In the genomic region with DNA sequence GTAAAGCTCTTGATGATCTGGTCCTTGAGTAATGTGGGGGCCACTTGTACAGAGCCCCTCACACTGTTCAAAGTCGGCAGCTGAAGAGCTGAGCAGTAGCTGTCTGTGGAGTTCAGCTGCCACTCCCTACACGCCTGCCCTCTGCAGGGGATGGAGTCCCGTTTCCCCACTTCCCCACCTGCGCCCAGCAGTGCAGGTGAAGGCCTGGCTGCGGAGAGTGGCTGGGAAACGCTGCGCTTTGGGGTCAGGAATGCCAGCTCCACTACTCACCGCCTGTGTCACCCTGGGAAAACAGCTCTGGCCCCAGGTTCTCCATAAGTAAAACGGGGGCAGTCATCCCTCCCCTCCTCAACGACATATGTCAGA, we compare ENCODE assay signal across 8 cellular contexts. TPM values are rescaled to one million over a fixed set of nuclear protein-coding genes. Genes with fewer than 3 reads are reported as not detected.
DNase-seq lines count a peak whose midpoint lies in the region; ATAC-seq and TF ChIP-seq lines count a peak whose summit lies in the region.
"Not testable (repeated sequence)": the region's sequence is repeated elsewhere in the genome, so short reads cannot be mapped to it uniquely, and the experiment has no call there.

No MANE protein-coding gene starts in this region.

- H3K27me3 ChIP-seq in HUES64 (ENCODE audit: insufficient read depth, low read length); hepatocyte; neuronal stem cell (ENCODE audit: control insufficient read depth in 3 of 3, insufficient read depth in 3 of 3, low read depth in 1 of 3, low read length in 3 of 3); uterus: not testable (repeated sequence)

- H3K27ac Mint-ChIP-seq in T-helper 1 cell treated with Interleukin-12 subunit alpha and Interleukin-12 subunit beta and Interleukin-4 antibody, amounts not matched to agents 30 μg/mL and 1 μg/mL, for 36 hours: peak overlapping the region; percentile 95

- not testable (repeated sequence) for H3K9me3 ChIP-seq in HUES64 (ENCODE audit: insufficient read depth, low read depth, low read length); hepatocyte (ENCODE audit: low read depth); neuronal stem cell (replicated peaks in 1 of 2; ENCODE audit: control insufficient read depth in 2 of 2, insufficient read depth in 1 of 2, low read depth in 1 of 2, low read length in 2 of 2); uterus

- H3K18ac ChIP-seq in neuronal stem cell (ENCODE audit: low read length): not testable (repeated sequence)

- not testable (repeated sequence) for H3K23ac ChIP-seq in neuronal stem cell (ENCODE audit: low read depth, low read length, poor library complexity)

- H2AFZ ChIP-seq in hepatocyte: peak overlapping the region; percentile 92
- peak overlapping the region; percentile 98 for H2AFZ ChIP-seq in neuronal stem cell (ENCODE audit: low read length)

- peak overlapping the region; percentile 96 for H3K4me3 Mint-ChIP-seq in T-helper 1 cell treated with Interleukin-12 subunit alpha and Interleukin-12 subunit beta and Interleukin-4 antibody, amounts not matched to agents 30 μg/mL and 1 μg/mL, for 36 hours

- intact Hi-C loops in uterus (cut with DNase I; ENCODE audit: low total_unique reads): not testable (repeated sequence)

- peaks cover 24% of the 10 kb centered on the region for H3K4me1 Mint-ChIP-seq in T-helper 1 cell treated with Interleukin-12 subunit alpha and Interleukin-12 subunit beta and Interleukin-4 antibody, amounts not matched to agents 30 μg/mL and 1 μg/mL, for 36 hours (ENCODE audit: low read depth)

- H3K36me3 Mint-ChIP-seq in T-helper 1 cell treated with Interleukin-12 subunit alpha and Interleukin-12 subunit beta and Interleukin-4 antibody, amounts not matched to agents 30 μg/mL and 1 μg/mL, for 36 hours (ENCODE audit: low read depth): not testable (repeated sequence)

- 1% methylated on average over 10 of the region's 10 CpGs for WGBS in HUES64
- under 1% methylated on average over 10 of the region's 10 CpGs for WGBS in hepatocyte (ENCODE audit: low lambda C conversion rate, missing lambda C conversion rate)
- no CpG with 5 or more reads among the region's 10 CpGs for WGBS in neuronal stem cell (ENCODE audit: extremely low coverage in 2 of 2, insufficient read length in 2 of 2, insufficient replicate concordance in 1 of 2), 2 donors

- not testable (repeated sequence) for H3K9me3 Mint-ChIP-seq in T-helper 1 cell treated with Interleukin-12 subunit alpha and Interleukin-12 subunit beta and Interleukin-4 antibody, amounts not matched to agents 30 μg/mL and 1 μg/mL, for 36 hours

- H3K9ac ChIP-seq in HUES64 (ENCODE audit: low read depth, low read length): peak overlapping the region; percentile 84
- peak overlapping the region; percentile 64 for H3K9ac ChIP-seq in neuronal stem cell (ENCODE audit: low read depth, low read length, poor library complexity)

- H3K9me2 ChIP-seq in hepatocyte (replicated peaks; ENCODE audit: insufficient read depth): not testable (repeated sequence)

- H2BK15ac ChIP-seq in neuronal stem cell (ENCODE audit: low read length): not testable (repeated sequence)

- not testable (repeated sequence) for TF ChIP-seq POLR2A in uterus (IDR thresholded peaks at IDR 0.05)

- not testable (repeated sequence) for H3K14ac ChIP-seq in neuronal stem cell (ENCODE audit: low read length)

- not testable (repeated sequence) for H2BK12ac ChIP-seq in neuronal stem cell (ENCODE audit: low read length)

- not testable (repeated sequence) for H3K27me3 Mint-ChIP-seq in T-helper 1 cell treated with Interleukin-12 subunit alpha and Interleukin-12 subunit beta and Interleukin-4 antibody, amounts not matched to agents 30 μg/mL and 1 μg/mL, for 36 hours (ENCODE audit: low read depth)

- peak; percentile 4 for ATAC-seq in GM18499 (IDR thresholded peaks at IDR 0.05; ENCODE audit: insufficient read depth, unreplicated experiment)

- not testable (repeated sequence) for H3K27ac ChIP-seq in HUES64 (ENCODE audit: low read depth, low read length); neuronal stem cell (replicated peaks; ENCODE audit: low read length)
- H3K27ac ChIP-seq in hepatocyte (peak overlapping the region; percentile 96), uterus (peak overlapping the region; percentile 69 to 84)

- not testable (repeated sequence) for H4K20me1 ChIP-seq in hepatocyte (ENCODE audit: insufficient read depth, poor library complexity, severe bottlenecking)

- H3K4me3 ChIP-seq in HFF-Myc (replicated peaks; ENCODE audit: low read depth, low read length) (peak overlapping the region; percentile 99), HUES64 (ENCODE audit: low read length) (peak overlapping the region; percentile 86), cardiac fibroblast (replicated peaks in 1 of 2; ENCODE audit: low read depth in 2 of 2, low read length in 2 of 2) (peak overlapping the region; percentile 99), hepatocyte (peak overlapping the region; percentile 88), neuronal stem cell (ENCODE audit: low read length in 2 of 2) (peak overlapping the region; percentile 85 to 95), uterus (peak overlapping the region; percentile 94 to 95)

- H3K79me1 ChIP-seq in neuronal stem cell (ENCODE audit: low read depth, low read length): not testable (repeated sequence)

- not testable (repeated sequence) for H3K36me3 ChIP-seq in HUES64 (ENCODE audit: insufficient read depth, low read length); hepatocyte (replicated peaks; ENCODE audit: insufficient read depth, low read depth); neuronal stem cell (replicated peaks in 1 of 2; ENCODE audit: control insufficient read depth in 2 of 2, insufficient read depth in 2 of 2, low read length in 2 of 2); uterus

- not testable (repeated sequence) for H2AK5ac ChIP-seq in neuronal stem cell (ENCODE audit: low read depth, low read length)

- TF ChIP-seq CTCF in HFF-Myc (IDR thresholded peaks at IDR 0.05; ENCODE audit: low read depth, low read length, missing control alignments); cardiac fibroblast (IDR thresholded peaks at IDR 0.05; ENCODE audit: low read depth, low read length); hepatocyte (IDR thresholded peaks at IDR 0.05; ENCODE audit: poor library complexity); uterus (IDR thresholded peaks at IDR 0.05): not testable (repeated sequence)

- H3K4me2 ChIP-seq in hepatocyte (peak overlapping the region; percentile 93), neuronal stem cell (ENCODE audit: insufficient read depth, low read length, poor library complexity, severe bottlenecking) (peak overlapping the region; percentile 78)

- H3K4me1 ChIP-seq in HUES64 (ENCODE audit: insufficient read depth, low read length); hepatocyte (ENCODE audit: insufficient read depth); neuronal stem cell (ENCODE audit: control insufficient read depth in 2 of 2, insufficient read depth in 1 of 2, low read depth in 1 of 2, low read length in 2 of 2); uterus: not testable (repeated sequence)

- not testable (repeated sequence) for H2BK5ac ChIP-seq in neuronal stem cell (ENCODE audit: low read length)

- not testable (repeated sequence) for H4K91ac ChIP-seq in neuronal stem cell (ENCODE audit: low read depth, low read length, poor library complexity)

- H2BK120ac ChIP-seq in neuronal stem cell (ENCODE audit: low read depth, low read length): not testable (repeated sequence)

- peaks cover 17% of the 10 kb centered on the region for H3K79me2 ChIP-seq in hepatocyte

- H4K8ac ChIP-seq in neuronal stem cell (ENCODE audit: low read depth, low read length): not testable (repeated sequence)

- H3K4ac ChIP-seq in neuronal stem cell (ENCODE audit: low read length): not testable (repeated sequence)

- not testable (repeated sequence) for DNase-seq in HFF-Myc (ENCODE audit: extremely low read depth, low read depth); cardiac fibroblast (ENCODE audit: low read depth in 2 of 2); neuronal stem cell (ENCODE audit: low spot score); uterus
- peak; percentile 36 for DNase-seq in hepatocyte (ENCODE audit: low spot score)

RNA-seq across cellular contexts. Expression of a gene that starts 0.5 kb away (rescaled TPM):
- 20.9 TPM for polyA plus RNA-seq in HUES64 (2013, experiment 1 of 2)
- 28.3 TPM for polyA plus RNA-seq in HUES64 (2013, experiment 2 of 2)
- 29.1 and 30.1 TPM in 2 replicates for total RNA-seq in hepatocyte
- polyA plus RNA-seq in hepatocyte: 33.3 and 36.9 TPM in 2 replicates
- polyA plus RNA-seq in neuronal stem cell (2013, experiment 1 of 2): 19.9 TPM
- 18.9 TPM for polyA plus RNA-seq in neuronal stem cell (2013, experiment 2 of 2)
- 10 to 100 TPM in 3 of 4 donors, 1 to 10 TPM in 1; 4.4 to 62.4 (median 27.1) TPM for total RNA-seq in uterus
